1 cellular context compared by ENCODE assay signal in genomic region chr1:229342902-229343587, GRCh38.
TF ChIP-seq lines count a peak whose summit lies in the region.

A gene with protein sequence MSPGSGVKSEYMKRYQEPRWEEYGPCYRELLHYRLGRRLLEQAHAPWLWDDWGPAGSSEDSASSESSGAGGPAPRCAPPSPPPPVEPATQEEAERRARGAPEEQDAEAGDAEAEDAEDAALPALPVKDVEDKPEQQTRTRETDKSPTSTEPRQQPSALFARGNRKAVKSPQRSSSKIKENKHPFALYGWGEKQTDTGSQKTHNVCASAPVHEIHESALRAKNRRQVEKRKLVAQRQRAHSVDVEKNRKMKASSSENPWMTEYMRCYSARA (minus strand): TSS chr1:229343047. CDS start chr1:229342465, 582 bp downstream.

TF ChIP-seq in K562, 482 proteins besides CTCF, POLR2A, EP300 and RAD21 (continued from another document and continues in another):
- TF ChIP-seq CHAMP1 (IDR thresholded peaks at IDR 0.05): no peak
- no peak for TF ChIP-seq PRDM10 (IDR thresholded peaks at IDR 0.05; ENCODE audit: partially characterized antibody)
- TF ChIP-seq, protein P1, sequence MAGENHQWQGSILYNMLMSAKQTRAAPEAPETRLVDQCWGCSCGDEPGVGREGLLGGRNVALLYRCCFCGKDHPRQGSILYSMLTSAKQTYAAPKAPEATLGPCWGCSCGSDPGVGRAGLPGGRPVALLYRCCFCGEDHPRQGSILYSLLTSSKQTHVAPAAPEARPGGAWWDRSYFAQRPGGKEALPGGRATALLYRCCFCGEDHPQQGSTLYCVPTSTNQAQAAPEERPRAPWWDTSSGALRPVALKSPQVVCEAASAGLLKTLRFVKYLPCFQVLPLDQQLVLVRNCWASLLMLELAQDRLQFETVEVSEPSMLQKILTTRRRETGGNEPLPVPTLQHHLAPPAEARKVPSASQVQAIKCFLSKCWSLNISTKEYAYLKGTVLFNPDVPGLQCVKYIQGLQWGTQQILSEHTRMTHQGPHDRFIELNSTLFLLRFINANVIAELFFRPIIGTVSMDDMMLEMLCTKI (IDR thresholded peaks at IDR 0.05; ENCODE audit: partially characterized antibody): no peak
- peak; percentile 58 for TF ChIP-seq EGR1 (conservative IDR thresholded peaks at IDR 0.05)
- TF ChIP-seq CHD4 (IDR thresholded peaks at IDR 0.05; ENCODE audit: insufficient read depth, insufficient replicate concordance, low read depth, low read length, poor library complexity, severe bottlenecking): no peak
- TF ChIP-seq, protein P2, sequence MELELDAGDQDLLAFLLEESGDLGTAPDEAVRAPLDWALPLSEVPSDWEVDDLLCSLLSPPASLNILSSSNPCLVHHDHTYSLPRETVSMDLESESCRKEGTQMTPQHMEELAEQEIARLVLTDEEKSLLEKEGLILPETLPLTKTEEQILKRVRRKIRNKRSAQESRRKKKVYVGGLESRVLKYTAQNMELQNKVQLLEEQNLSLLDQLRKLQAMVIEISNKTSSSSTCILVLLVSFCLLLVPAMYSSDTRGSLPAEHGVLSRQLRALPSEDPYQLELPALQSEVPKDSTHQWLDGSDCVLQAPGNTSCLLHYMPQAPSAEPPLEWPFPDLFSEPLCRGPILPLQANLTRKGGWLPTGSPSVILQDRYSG (tag; conservative IDR thresholded peaks at IDR 0.05; ENCODE audit: low read depth): no peak
- TF ChIP-seq NUFIP1 (IDR thresholded peaks at IDR 0.05; ENCODE audit: partially characterized antibody): no peak
- no peak for TF ChIP-seq POLR2AphosphoS2 (IDR thresholded peaks at IDR 0.05; ENCODE audit: low read length)
- TF ChIP-seq FOS (IDR thresholded peaks at IDR 0.05; ENCODE audit: extremely low read depth, insufficient read length): no peak
- TF ChIP-seq CCAR2 (IDR thresholded peaks at IDR 0.05; ENCODE audit: low read depth, low read length): no peak
- TF ChIP-seq, protein P3, sequence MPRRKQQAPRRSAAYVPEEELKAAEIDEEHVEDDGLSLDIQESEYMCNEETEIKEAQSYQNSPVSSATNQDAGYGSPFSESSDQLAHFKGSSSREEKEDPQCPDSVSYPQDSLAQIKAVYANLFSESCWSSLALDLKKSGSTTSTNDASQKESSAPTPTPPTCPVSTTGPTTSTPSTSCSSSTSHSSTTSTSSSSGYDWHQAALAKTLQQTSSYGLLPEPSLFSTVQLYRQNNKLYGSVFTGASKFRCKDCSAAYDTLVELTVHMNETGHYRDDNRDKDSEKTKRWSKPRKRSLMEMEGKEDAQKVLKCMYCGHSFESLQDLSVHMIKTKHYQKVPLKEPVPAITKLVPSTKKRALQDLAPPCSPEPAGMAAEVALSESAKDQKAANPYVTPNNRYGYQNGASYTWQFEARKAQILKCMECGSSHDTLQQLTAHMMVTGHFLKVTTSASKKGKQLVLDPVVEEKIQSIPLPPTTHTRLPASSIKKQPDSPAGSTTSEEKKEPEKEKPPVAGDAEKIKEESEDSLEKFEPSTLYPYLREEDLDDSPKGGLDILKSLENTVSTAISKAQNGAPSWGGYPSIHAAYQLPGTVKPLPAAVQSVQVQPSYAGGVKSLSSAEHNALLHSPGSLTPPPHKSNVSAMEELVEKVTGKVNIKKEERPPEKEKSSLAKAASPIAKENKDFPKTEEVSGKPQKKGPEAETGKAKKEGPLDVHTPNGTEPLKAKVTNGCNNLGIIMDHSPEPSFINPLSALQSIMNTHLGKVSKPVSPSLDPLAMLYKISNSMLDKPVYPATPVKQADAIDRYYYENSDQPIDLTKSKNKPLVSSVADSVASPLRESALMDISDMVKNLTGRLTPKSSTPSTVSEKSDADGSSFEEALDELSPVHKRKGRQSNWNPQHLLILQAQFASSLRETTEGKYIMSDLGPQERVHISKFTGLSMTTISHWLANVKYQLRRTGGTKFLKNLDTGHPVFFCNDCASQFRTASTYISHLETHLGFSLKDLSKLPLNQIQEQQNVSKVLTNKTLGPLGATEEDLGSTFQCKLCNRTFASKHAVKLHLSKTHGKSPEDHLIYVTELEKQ (CRISPR knock-in tag; IDR thresholded peaks at IDR 0.05): no peak
- TF ChIP-seq ZBTB5 (IDR thresholded peaks at IDR 0.05): no peak
- no peak for TF ChIP-seq MYNN (IDR thresholded peaks at IDR 0.05)
- TF ChIP-seq MYNN (CRISPR knock-in tag; IDR thresholded peaks at IDR 0.05): no peak
- TF ChIP-seq HMG20B (CRISPR knock-in tag; IDR thresholded peaks at IDR 0.05): no peak
- TF ChIP-seq HDAC1 (IDR thresholded peaks at IDR 0.05): no peak
- TF ChIP-seq POLR2H (tag; IDR thresholded peaks at IDR 0.05; ENCODE audit: low read depth): no peak
- TF ChIP-seq PRPF4 (IDR thresholded peaks at IDR 0.05; ENCODE audit: insufficient read depth, low read depth, low read length, poor library complexity, severe bottlenecking): no peak
- TF ChIP-seq FOXP1 (CRISPR knock-in tag; IDR thresholded peaks at IDR 0.05): peak; percentile 69; the same call in 1 of the 2 replicates
- no peak for TF ChIP-seq ZFX (CRISPR knock-in tag; IDR thresholded peaks at IDR 0.05)
- TF ChIP-seq ZSCAN29 (IDR thresholded peaks at IDR 0.05): no peak
- peak; percentile 38; the same call in 1 of the 2 replicates for TF ChIP-seq MAX (CRISPR knock-in tag; IDR thresholded peaks at IDR 0.05)
- no peak for TF ChIP-seq HDGF (IDR thresholded peaks at IDR 0.05)
- peak; percentile 60; the same call in 1 of the 2 replicates for TF ChIP-seq EP400 (IDR thresholded peaks at IDR 0.05)
- TF ChIP-seq FOXO4 (CRISPR knock-in tag; IDR thresholded peaks at IDR 0.05): peak; percentile 22; the same call in 1 of the 2 replicates
- no peak for TF ChIP-seq MAFF (IDR thresholded peaks at IDR 0.05; ENCODE audit: low read length)
- no peak for TF ChIP-seq NBN (IDR thresholded peaks at IDR 0.05; ENCODE audit: low read depth)
- no peak for TF ChIP-seq EHMT2 (IDR thresholded peaks at IDR 0.05)
- no peak for TF ChIP-seq DDX20 (tag; IDR thresholded peaks at IDR 0.05; ENCODE audit: low read depth)
- TF ChIP-seq SP2 (IDR thresholded peaks at IDR 0.05; ENCODE audit: extremely low read depth, low read depth, low read length, poor library complexity, severe bottlenecking): no peak
- no peak for TF ChIP-seq RBM17 (IDR thresholded peaks at IDR 0.05; ENCODE audit: borderline replicate concordance, low read depth, low read length)
- no peak for TF ChIP-seq ETV5 (CRISPR knock-in tag; IDR thresholded peaks at IDR 0.05; ENCODE audit: low read depth)
- no peak for TF ChIP-seq LEF1 (IDR thresholded peaks at IDR 0.05)
- TF ChIP-seq TRIM28 (IDR thresholded peaks at IDR 0.05): no peak
- no peak for TF ChIP-seq ZNF717 (CRISPR knock-in tag; IDR thresholded peaks at IDR 0.05)
- no peak for TF ChIP-seq POLR2AphosphoS5 (IDR thresholded peaks at IDR 0.05; ENCODE audit: control insufficient read depth, insufficient read depth, low read depth, low read length)
- no peak for TF ChIP-seq ZBTB33 (CRISPR knock-in tag; IDR thresholded peaks at IDR 0.05)
